ENCODE assay signal across 12 cellular contexts in the genomic region with DNA sequence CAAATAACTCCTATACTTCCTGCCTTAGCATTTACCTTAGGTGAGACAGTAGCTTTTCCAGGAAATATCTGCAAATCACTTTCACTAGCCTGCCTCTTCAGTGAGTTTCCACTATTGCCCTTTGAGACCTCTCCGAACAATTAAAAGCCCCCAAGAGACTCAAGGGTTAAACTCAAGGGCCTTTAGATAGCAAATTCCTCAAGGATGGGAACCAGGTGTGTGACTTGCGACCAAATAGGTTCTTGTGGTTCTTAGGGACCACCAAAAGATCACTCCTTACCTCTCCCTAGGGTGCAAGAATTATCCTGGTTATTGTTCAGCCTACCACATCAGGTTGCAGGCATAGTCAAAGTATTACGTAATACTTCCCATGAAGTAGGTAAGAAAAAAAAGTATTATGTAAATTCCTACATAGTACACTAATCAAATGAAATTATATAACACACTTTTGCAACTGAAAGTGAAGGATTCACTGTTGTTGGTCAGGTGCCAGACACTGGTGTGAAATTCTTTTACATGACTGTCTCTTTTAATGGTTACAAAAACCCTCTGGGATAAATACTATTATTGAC. TPM values are rescaled to one million over a fixed set of nuclear protein-coding genes. Genes with fewer than 3 reads are reported as not detected.
DNase-seq lines count a peak whose midpoint lies in the region; ATAC-seq, FAIRE-seq and TF ChIP-seq lines count a peak whose summit lies in the region.
"Had no signal": no experiment of that assay in that cellular context is flagged by ENCODE, and none has a peak within 500 bp of the region (broad histone marks: within the 10 kb centered on the region; RNA-seq: fewer than 3 reads in every experiment).

No MANE protein-coding gene starts in this region.

- ATAC-seq in activated naive CD4-positive, alpha-beta T cell treated with anti-CD3 and anti-CD28 coated beads, Interleukin-2, amount 50 U/mL, for 72 hours, result no peak
- ATAC-seq in heart right ventricle (no peak), HG02938 (IDR thresholded peaks at IDR 0.05; ENCODE audit: unreplicated experiment) (no peak)
- ATAC-seq: sciatic nerve; stimulated activated memory B cell treated with anti-CD40 and anti-IgM and Interleukin-4, amounts not matched to agents 10 μg/mL and 1 μg/mL and 100 μg/mL, for 72 hours had no signal

- H3K36me3 ChIP-seq in keratinocyte (ENCODE audit: control insufficient read depth in 2 of 2, extremely low read depth in 1 of 2, insufficient read depth in 2 of 2, low read length in 2 of 2), result no peaks in the 10 kb centered on the region
- H3K36me3 ChIP-seq in thyroid gland, result no peaks in the 10 kb centered on the region
- H3K36me3 ChIP-seq in heart right ventricle, result no peaks in the 10 kb centered on the region

- CTCF ChIA-PET in activated naive CD4-positive, alpha-beta T cell treated with anti-CD3 and anti-CD28 coated beads, Interleukin-2, amount 10 ng/mL, durations not matched to agents 7 days and 5 days (lab: Charles Lee), result no interaction called here

- H2AFZ ChIP-seq in keratinocyte (ENCODE audit: control insufficient read depth, low read length), result no peak overlapping the region

- peaks cover 4% of the 10 kb centered on the region for H3K27me3 Mint-ChIP-seq in activated naive CD4-positive, alpha-beta T cell treated with anti-CD3 and anti-CD28 coated beads, Interleukin-2, amount 10 ng/mL, durations not matched to agents 7 days and 5 days
- no peaks in the 10 kb centered on the region for H3K27me3 Mint-ChIP-seq in activated naive CD8-positive, alpha-beta T cell
- H3K27me3 Mint-ChIP-seq: stimulated activated memory B cell treated with anti-CD40 and anti-IgM and Interleukin-4, amounts not matched to agents 10 μg/mL and 1 μg/mL and 100 μg/mL, for 72 hours had no signal

- FAIRE-seq in keratinocyte (lab: Jason Lieb, UNC), result no peak

- no peaks in the 10 kb centered on the region for H3K9me1 ChIP-seq in keratinocyte (ENCODE audit: control insufficient read depth, extremely low read depth, insufficient read depth, low read length)

- no peaks in the 10 kb centered on the region for H3K9me3 ChIP-seq in keratinocyte (ENCODE audit: control insufficient read depth, low read depth, low read length)
- no peaks in the 10 kb centered on the region for H3K9me3 ChIP-seq in thyroid gland
- no peaks in the 10 kb centered on the region for H3K9me3 ChIP-seq in heart right ventricle

- no peaks in the 10 kb centered on the region for H3K27me3 ChIP-seq in keratinocyte (ENCODE audit: control insufficient read depth, extremely low read depth, insufficient read depth, low read length)
- H3K27me3 ChIP-seq in thyroid gland, result no peaks in the 10 kb centered on the region
- no peaks in the 10 kb centered on the region for H3K27me3 ChIP-seq in heart right ventricle

- peaks cover 32% of the 10 kb centered on the region for H3K4me1 ChIP-seq in keratinocyte (ENCODE audit: control insufficient read depth, extremely low read depth, insufficient read depth, low read length)
- peaks cover 16 to 30% of the 10 kb centered on the region in 2 donors for H3K4me1 ChIP-seq in thyroid gland
- H3K4me1 ChIP-seq in heart right ventricle, result peaks cover 4 to 41% (median 32%) of the 10 kb centered on the region in 9 donors

- peaks cover 8% of the 10 kb centered on the region for H3K36me3 Mint-ChIP-seq in activated naive CD4-positive, alpha-beta T cell treated with anti-CD3 and anti-CD28 coated beads, Interleukin-2, amount 10 ng/mL, durations not matched to agents 7 days and 5 days
- peaks cover 5 to 36% of the 10 kb centered on the region in 2 donors for H3K36me3 Mint-ChIP-seq in activated naive CD4-positive, alpha-beta T cell treated with anti-CD3 and anti-CD28 coated beads, Interleukin-2, amount 50 U/mL, for 72 hours
- H3K36me3 Mint-ChIP-seq in activated naive CD8-positive, alpha-beta T cell, result no peaks in the 10 kb centered on the region
- H3K36me3 Mint-ChIP-seq: stimulated activated memory B cell treated with anti-CD40 and anti-IgM and Interleukin-4, amounts not matched to agents 10 μg/mL and 1 μg/mL and 100 μg/mL, for 72 hours had no signal

- H3K79me2 ChIP-seq in keratinocyte (ENCODE audit: control insufficient read depth, insufficient read depth, low read length), result peaks cover 35% of the 10 kb centered on the region

- intact Hi-C loops in thyroid gland (cut with DNase I) (loop anchor here (10.0 kb wide), 1 partner anchor 77 kb away; no protein-coding TSS in a partner anchor), lower leg skin (cut with DNase I; ENCODE audit: low total_unique reads) (no loop called here), heart right ventricle (cut with DNase I) (loop anchor here in 6 of 10 donors (2.0 to 10.0 kb wide), 9 partner anchors 46 to 137 kb away; partner anchors contain the start of gene FDX1 (in 3 of the 6))

- H3K27ac ChIP-seq in keratinocyte (ENCODE audit: control insufficient read depth, insufficient read depth, low read length) (peak overlapping the region; percentile 77), thyroid gland (peak overlapping the region; percentile 97 to 99 (median 99)), heart right ventricle (no peak overlapping the region)

- WGBS in thyroid gland, 2 donors, result 74 to 81% methylated on average over 3 of the region's 3 CpGs
- 66 to 67% methylated on average over 3 of the region's 3 CpGs for WGBS in lower leg skin, 2 donors
- WGBS in heart right ventricle, 2 donors, result 86 to 89% methylated on average over 3 of the region's 3 CpGs

- peaks cover 9% of the 10 kb centered on the region for H4K20me1 ChIP-seq in keratinocyte (ENCODE audit: control insufficient read depth, extremely low read depth, insufficient read depth, low read length)

- DNase-seq in activated naive CD4-positive, alpha-beta T cell treated with anti-CD3 and anti-CD28 coated beads, Interleukin-2, amount 10 ng/mL, durations not matched to agents 7 days and 5 days, result no peak
- no peak for DNase-seq in activated naive CD4-positive, alpha-beta T cell treated with anti-CD3 and anti-CD28 coated beads, Interleukin-2, amount 50 U/mL, for 72 hours (ENCODE audit: low spot score in 2 of 2)
- DNase-seq in keratinocyte (ENCODE audit: low read depth, low spot score) (peak; percentile 48), thyroid gland (no peak), lower leg skin (ENCODE audit: low spot score in 2 of 2) (no peak), heart right ventricle (no peak)
- DNase-seq: NCI-H2081 treated with DMSO at 0.1 percent for 48 hours had no signal

- peak overlapping the region; percentile 96 for H3K9ac ChIP-seq in keratinocyte (ENCODE audit: control insufficient read depth, extremely low read depth, insufficient read depth, low read length)

- TF ChIP-seq POLR2A in thyroid gland (IDR thresholded peaks at IDR 0.05) (no peak), lower leg skin (IDR thresholded peaks at IDR 0.05) (no peak)

- H3K27ac Mint-ChIP-seq in activated naive CD4-positive, alpha-beta T cell treated with anti-CD3 and anti-CD28 coated beads, Interleukin-2, amount 10 ng/mL, durations not matched to agents 7 days and 5 days, result no peak overlapping the region
- H3K27ac Mint-ChIP-seq in activated naive CD4-positive, alpha-beta T cell treated with anti-CD3 and anti-CD28 coated beads, Interleukin-2, amount 50 U/mL, for 72 hours, result no peak overlapping the region
- no peak overlapping the region for H3K27ac Mint-ChIP-seq in activated naive CD8-positive, alpha-beta T cell

- H3K4me3 Mint-ChIP-seq in activated naive CD4-positive, alpha-beta T cell treated with anti-CD3 and anti-CD28 coated beads, Interleukin-2, amount 10 ng/mL, durations not matched to agents 7 days and 5 days, result peak overlapping the region; percentile 68
- peak overlapping the region; percentile 78 for H3K4me3 Mint-ChIP-seq in activated naive CD8-positive, alpha-beta T cell

- dilution Hi-C loops in keratinocyte (cut with MboI; ENCODE audit: extremely low pct_ligation_motif_present, low sequenced_read_pairs), result no loop called here

- H3K4me3 ChIP-seq in keratinocyte (ENCODE audit: control insufficient read depth in 2 of 3, extremely low read depth in 1 of 3, insufficient read depth in 2 of 3, low read depth in 1 of 3, low read length in 3 of 3) (no peak overlapping the region), thyroid gland (replicated peaks in 1 of 3) (no peak overlapping the region), lower leg skin (ENCODE audit: low read depth, poor library complexity, severe bottlenecking) (no peak overlapping the region), heart right ventricle (no peak overlapping the region)

- TF ChIP-seq CTCF in keratinocyte (optimal IDR thresholded peaks at IDR 0.05 in 1 of 3, IDR thresholded peaks at IDR 0.05 in 1 of 3, conservative IDR thresholded peaks at IDR 0.05 in 1 of 3; ENCODE audit: extremely low read depth in 1 of 3, insufficient read depth in 2 of 3, low read length in 3 of 3) (no peak), thyroid gland (IDR thresholded peaks at IDR 0.05) (no peak), lower leg skin (IDR thresholded peaks at IDR 0.05) (no peak), heart right ventricle (IDR thresholded peaks at IDR 0.05) (no peak)

- peaks cover 40% of the 10 kb centered on the region for H3K4me1 Mint-ChIP-seq in activated naive CD4-positive, alpha-beta T cell treated with anti-CD3 and anti-CD28 coated beads, Interleukin-2, amount 10 ng/mL, durations not matched to agents 7 days and 5 days
- H3K4me1 Mint-ChIP-seq in activated naive CD8-positive, alpha-beta T cell (ENCODE audit: low read depth), result peaks cover 31% of the 10 kb centered on the region

- H3K4me2 ChIP-seq in keratinocyte (ENCODE audit: control insufficient read depth, extremely low read depth, insufficient read depth, low read depth, low read length), result peak overlapping the region; percentile 68

- no peaks in the 10 kb centered on the region for H3K9me3 Mint-ChIP-seq in activated naive CD4-positive, alpha-beta T cell treated with anti-CD3 and anti-CD28 coated beads, Interleukin-2, amount 10 ng/mL, durations not matched to agents 7 days and 5 days
- peaks cover 3 to 12% of the 10 kb centered on the region in 2 donors for H3K9me3 Mint-ChIP-seq in activated naive CD4-positive, alpha-beta T cell treated with anti-CD3 and anti-CD28 coated beads, Interleukin-2, amount 50 U/mL, for 72 hours
- peaks cover 3% of the 10 kb centered on the region for H3K9me3 Mint-ChIP-seq in activated naive CD8-positive, alpha-beta T cell (ENCODE audit: low read depth)
- H3K9me3 Mint-ChIP-seq: dendritic cell treated with granulocyte-macrophage colony-stimulating factor and Interleukin-4, amounts not matched to agents 40 ng/mL and 50 ng/mL, for 4 days; stimulated activated memory B cell treated with anti-CD40 and anti-IgM and Interleukin-4, amounts not matched to agents 10 μg/mL and 1 μg/mL and 100 μg/mL, for 72 hours had no signal

RNA-seq across cellular contexts. Expression of gene RDX, which starts 1.4 kb away (rescaled TPM):
- total RNA-seq in activated naive CD4-positive, alpha-beta T cell treated with anti-CD3 and anti-CD28 coated beads, Interleukin-2, amount 50 U/mL, for 72 hours, result 10 to 100 TPM; 45.9 to 74.0 TPM
- polyA plus RNA-seq in keratinocyte (45.8 to 85.4 TPM (median 80.5 TPM) in 3 replicates), heart right ventricle (10 to 100 TPM; 28.2 to 85.4 TPM)
- polyA plus RNA-seq in keratinocyte (2011; ENCODE audit: low read depth), result 104 TPM
- polyA plus RNA-seq in keratinocyte (2011; cell fraction: cytosol; rRNA removed), result 56.3 and 107 TPM in 2 replicates
- polyA plus RNA-seq in keratinocyte (2011; cell fraction: nucleus; rRNA removed), result 62.0 and 83.8 TPM in 2 replicates
- polyA plus RNA-seq in keratinocyte (2012; ENCODE audit: low replicate concordance), result 38.8 and 70.5 TPM in 2 replicates
- 18.0 to 120 TPM (median 31.7 TPM) in 3 replicates for polyA minus RNA-seq in keratinocyte
- 41.2 TPM for polyA minus RNA-seq in keratinocyte (2011; cell fraction: cytosol; rRNA and poly(A)+ RNA removed)
- 25.6 and 47.5 TPM in 2 replicates for polyA minus RNA-seq in keratinocyte (2011; cell fraction: nucleus; rRNA and poly(A)+ RNA removed)
- total RNA-seq in thyroid gland (100 to 1,000 TPM in 2 of 4 donors, 10 to 100 TPM in 2; 83.2 to 138 (median 107) TPM), lower leg skin (10 to 100 TPM; 26.5 to 42.3 (median 32.6) TPM), heart right ventricle (100 to 1,000 TPM; 105 to 140 (median 127) TPM)

Comparison
In these comparisons a context has a peak if more than half of its experiments do, and no peak if none do; other contexts are left out.
1. H3K27ac ChIP-seq: peak in keratinocyte (single experiment) and thyroid gland (3 of 3); none in heart right ventricle (0 of 10).